Comparison of ENCODE assay signal across 8 cellular contexts in the genomic region with DNA sequence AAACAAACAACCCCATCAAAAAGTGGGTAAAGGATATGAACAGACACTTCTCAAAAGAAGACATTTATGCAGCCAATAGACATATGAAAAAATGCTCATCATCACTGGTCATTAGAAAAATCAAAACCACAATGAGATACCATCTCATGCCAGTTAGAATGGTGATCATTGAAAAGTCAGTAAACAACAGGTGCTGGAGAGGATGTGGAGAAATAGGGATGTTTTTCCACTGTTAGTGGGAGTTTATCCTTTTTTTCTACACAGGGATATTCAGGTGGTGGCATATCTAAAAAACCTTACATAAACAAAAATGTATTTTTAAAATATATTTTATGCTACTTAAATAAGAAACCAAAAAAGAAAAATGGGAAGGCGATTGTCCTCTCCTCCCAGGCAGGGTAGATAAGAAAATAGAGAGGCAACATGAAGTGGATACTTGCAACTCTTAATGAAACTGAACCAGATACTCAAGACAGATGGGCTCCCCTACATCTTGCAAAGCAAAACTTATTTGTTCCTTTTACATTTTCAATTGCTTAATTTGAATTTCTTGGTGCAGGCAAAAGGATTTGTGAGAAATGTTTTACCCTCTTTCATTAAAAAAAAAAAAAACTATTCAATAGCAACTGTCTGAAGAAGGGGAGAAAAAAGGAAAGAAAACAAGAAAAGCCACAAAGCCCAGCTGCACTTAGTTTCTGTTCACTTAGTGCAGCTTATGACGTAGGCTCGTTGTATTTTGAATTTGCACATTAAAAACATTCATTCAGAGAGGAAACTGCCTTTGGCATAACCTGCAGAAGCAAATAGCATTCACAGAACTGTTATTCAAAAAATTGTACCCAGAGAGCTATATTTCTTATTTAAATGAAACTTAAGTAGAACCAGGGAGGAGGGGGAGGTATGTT. TPM values are rescaled to one million over a fixed set of nuclear protein-coding genes. Genes with fewer than 3 reads are reported as not detected.
DNase-seq lines count a peak whose midpoint lies in the region; ATAC-seq and TF ChIP-seq lines count a peak whose summit lies in the region.

No MANE protein-coding gene starts in this region.

- peak overlapping the region; percentile 68; the same call in 1 of the 2 replicates for H2AFZ ChIP-seq in OCI-LY1 (ENCODE audit: low read length)

- H3K27ac ChIP-seq in OCI-LY1 (ENCODE audit: low read depth, low read length, poor library complexity, severe bottlenecking), result peak overlapping the region; percentile 88

- no peaks in the 10 kb centered on the region for H3K27me3 ChIP-seq in OCI-LY1 (ENCODE audit: insufficient read depth, low read length)

- H3K79me2 ChIP-seq in OCI-LY1 (ENCODE audit: insufficient read depth, low read length), result no peaks in the 10 kb centered on the region

- intact Hi-C loops in posterior vena cava (cut with DNase I), result loop anchor here in 1 of 2 donors (10.0 kb wide), 1 partner anchor 54 kb away; no protein-coding TSS in a partner anchor

- H3K9me2 ChIP-seq in OCI-LY1 (ENCODE audit: low read depth, low read length), result no peaks in the 10 kb centered on the region

- H3K9ac ChIP-seq in OCI-LY1 (ENCODE audit: low read length), result peak overlapping the region; percentile 45

- H3K4me1 ChIP-seq in OCI-LY1 (ENCODE audit: insufficient read depth, low read length, severe bottlenecking), result peaks cover 23% of the 10 kb centered on the region

- H3K4me2 ChIP-seq in OCI-LY1 (ENCODE audit: low read length), result peak overlapping the region; percentile 60

- no peaks in the 10 kb centered on the region; the same call in 1 of the 2 replicates for H3K9me3 ChIP-seq in OCI-LY1 (ENCODE audit: low read length)

- H3F3A ChIP-seq in OCI-LY1 (ENCODE audit: insufficient read depth, low read length), result no peaks in the 10 kb centered on the region; the same call in 1 of the 2 replicates

- DNase-seq in fibroblast of mammary gland (ENCODE audit: low read depth), result peak; percentile 67
- no peak for DNase-seq in AG08396 (ENCODE audit: low spot score)
- DNase-seq in stimulated activated CD8-positive, alpha-beta memory T cell treated with anti-CD3 and anti-CD28 coated beads, Interleukin-4, amount 100 ng/mL, for 48 hours, result no peak
- no peak for DNase-seq in posterior vena cava (ENCODE audit: low spot score)

- H3K4me3 ChIP-seq in OCI-LY1 (ENCODE audit: low read depth, low read length, poor library complexity, severe bottlenecking) (peak overlapping the region; percentile 7), fibroblast of mammary gland (ENCODE audit: control insufficient read depth, low read depth, low read length) (no peak overlapping the region)

- TF ChIP-seq CTCF in OCI-LY1 (IDR thresholded peaks at IDR 0.05; ENCODE audit: low read length) (no peak), fibroblast of mammary gland (conservative IDR thresholded peaks at IDR 0.05; ENCODE audit: control insufficient read depth, insufficient read depth, low read depth, low read length) (no peak)

- ATAC-seq in GM18873 (IDR thresholded peaks at IDR 0.05; ENCODE audit: low FRiP score, unreplicated experiment), result peak; percentile 92
- peak; percentile 83 for ATAC-seq in HG02623 (IDR thresholded peaks at IDR 0.05; ENCODE audit: unreplicated experiment)

- H3K27ac Mint-ChIP-seq in stimulated activated naive CD8-positive, alpha-beta T cell treated with anti-CD3 and anti-CD28 coated beads, Interleukin-15, Interleukin-2, amounts not matched to agents 100 ng/mL and 50 ng/mL, for 24 hours, result peak overlapping the region; percentile 61

- H3K4me3 Mint-ChIP-seq in stimulated activated naive CD8-positive, alpha-beta T cell treated with anti-CD3 and anti-CD28 coated beads, Interleukin-15, Interleukin-2, amounts not matched to agents 100 ng/mL and 50 ng/mL, for 24 hours, result peak overlapping the region; percentile 52

- no peaks in the 10 kb centered on the region for H4K20me1 ChIP-seq in OCI-LY1 (ENCODE audit: insufficient read depth, low read length)

- peaks cover 37% of the 10 kb centered on the region for H3K4me1 Mint-ChIP-seq in stimulated activated naive CD8-positive, alpha-beta T cell treated with anti-CD3 and anti-CD28 coated beads, Interleukin-15, Interleukin-2, amounts not matched to agents 100 ng/mL and 50 ng/mL, for 24 hours (ENCODE audit: low read depth)

- no peaks in the 10 kb centered on the region for H3K9me3 Mint-ChIP-seq in stimulated activated naive CD8-positive, alpha-beta T cell treated with anti-CD3 and anti-CD28 coated beads, Interleukin-15, Interleukin-2, amounts not matched to agents 100 ng/mL and 50 ng/mL, for 24 hours

- H3K27me3 Mint-ChIP-seq in stimulated activated naive CD8-positive, alpha-beta T cell treated with anti-CD3 and anti-CD28 coated beads, Interleukin-15, Interleukin-2, amounts not matched to agents 100 ng/mL and 50 ng/mL, for 24 hours, result peaks cover 4% of the 10 kb centered on the region

- H3K36me3 Mint-ChIP-seq in stimulated activated naive CD8-positive, alpha-beta T cell treated with anti-CD3 and anti-CD28 coated beads, Interleukin-15, Interleukin-2, amounts not matched to agents 100 ng/mL and 50 ng/mL, for 24 hours (ENCODE audit: low read depth), result no peaks in the 10 kb centered on the region

- no peaks in the 10 kb centered on the region for H3K36me3 ChIP-seq in OCI-LY1 (ENCODE audit: insufficient read depth, low read length)

RNA-seq across cellular contexts. Expression of gene RGS1, which starts 36.9 kb away (rescaled TPM):
- 10 to 100 TPM; 13.0 to 32.0 TPM for total RNA-seq in posterior vena cava
